8 cellular contexts compared by ENCODE assay signal in genomic region chr13:99033814-99034213, GRCh38. TPM values are rescaled to one million over a fixed set of nuclear protein-coding genes. Genes with fewer than 3 reads are reported as not detected.
DNase-seq lines count a peak whose midpoint lies in the region; ATAC-seq and TF ChIP-seq lines count a peak whose summit lies in the region.

No MANE protein-coding gene starts in this region.

- H3K4me3 ChIP-seq in cardiac fibroblast (replicated peaks in 1 of 2; ENCODE audit: low read depth in 2 of 2, low read length in 2 of 2) (no peak overlapping the region), left lung (no peak overlapping the region)

- H3K27me3 ChIP-seq in left lung = peaks cover 0 to 80% of the 10 kb centered on the region in 2 donors

- no peak overlapping the region for H3K27ac ChIP-seq in left lung

- TF ChIP-seq CTCF in cardiac fibroblast (IDR thresholded peaks at IDR 0.05; ENCODE audit: low read depth, low read length) (peak; percentile 49), left lung (IDR thresholded peaks at IDR 0.05) (peak; percentile 46 to 52)

- H3K9me3 ChIP-seq in left lung = peaks cover 0 to 4% of the 10 kb centered on the region in 2 donors

- peaks cover 0 to 12% of the 10 kb centered on the region in 2 donors for H3K4me1 ChIP-seq in left lung

- peak; percentile 8 for DNase-seq in NCI-H345 (lab: John Stamatoyannopoulos, UW)
- DNase-seq in NCI-H345 treated with DMSO at 0.1 percent for 48 hours (lab: John Stamatoyannopoulos, UW; ENCODE audit: unreplicated experiment) = no peak
- peak; percentile 6 for DNase-seq in NCI-H2196 treated with DMSO at 0.1 percent for 48 hours (lab: John Stamatoyannopoulos, UW; ENCODE audit: unreplicated experiment)
- DNase-seq in cardiac fibroblast (ENCODE audit: low read depth in 2 of 2) = peak; percentile 51 to 58
- DNase-seq in left lung = no peak

- intact Hi-C loops in left lung (cut with DNase I) = loop anchor here in 1 of 2 donors (10.0 kb wide), 2 partner anchors 139 to 199 kb away; no protein-coding TSS in a partner anchor

- ATAC-seq in left lung (peak; percentile 86), HG03571 (IDR thresholded peaks at IDR 0.05; ENCODE audit: unreplicated experiment) (no peak), HG03039 (IDR thresholded peaks at IDR 0.05; ENCODE audit: unreplicated experiment) (no peak), GM19035 (IDR thresholded peaks at IDR 0.05; ENCODE audit: unreplicated experiment) (no peak)

- H3K36me3 ChIP-seq in left lung = no peaks in the 10 kb centered on the region

RNA-seq across cellular contexts. Expression of gene DOCK9, which starts 56.0 kb away (rescaled TPM):
- 100 to 1,000 TPM; 110 to 158 TPM for total RNA-seq in left lung

Comparison
In these comparisons a context has a peak if more than half of its experiments do, and no peak if none do; other contexts are left out.
1. DNase-seq: peak in NCI-H345 (single experiment), NCI-H2196 treated with DMSO at 0.1 percent for 48 hours (single experiment) and cardiac fibroblast (2 of 2); none in NCI-H345 treated with DMSO at 0.1 percent for 48 hours (single experiment) and left lung (0 of 2).